In the genomic region with DNA sequence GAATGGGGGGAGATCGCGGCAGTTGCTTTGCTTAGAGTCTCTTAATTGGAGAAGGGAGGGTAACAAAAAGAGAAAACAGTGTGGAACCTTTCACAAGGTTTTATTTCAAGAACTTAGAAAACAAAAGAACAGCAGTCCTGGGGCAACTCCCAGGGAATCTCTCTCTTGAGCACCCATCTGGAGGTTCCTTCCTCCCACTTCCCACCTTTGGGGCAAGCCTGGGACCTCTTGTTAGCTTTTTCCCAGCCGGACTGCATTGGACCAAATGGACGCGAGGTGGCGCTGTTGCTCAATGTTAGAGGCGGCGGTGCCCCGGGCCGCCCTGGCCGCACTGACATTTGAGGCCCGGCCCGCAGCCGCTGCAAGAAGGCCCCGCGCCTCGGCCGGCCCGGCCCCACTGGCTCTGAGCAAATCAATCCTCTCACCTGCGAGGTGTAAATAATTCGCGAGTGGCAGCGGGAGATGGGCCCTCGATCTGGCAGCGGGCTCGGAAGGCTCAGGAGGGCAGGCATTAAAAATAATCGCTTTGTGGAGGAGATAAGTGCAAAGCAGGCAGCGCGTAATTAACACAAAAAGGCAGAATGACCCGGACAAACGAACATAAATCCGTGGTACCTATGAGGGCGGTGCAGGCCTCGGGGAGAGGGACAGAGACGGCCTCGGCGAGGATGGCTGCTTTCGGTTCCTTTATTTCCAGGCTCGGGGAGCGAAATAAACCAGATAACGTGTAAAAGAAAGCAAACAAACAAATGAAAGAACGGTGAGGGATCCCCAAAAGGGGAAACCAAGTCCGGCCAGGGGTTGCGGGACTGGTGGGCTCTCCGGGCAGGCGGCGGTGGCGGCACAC, we compare ENCODE assay signal across 2 cellular contexts.
TF ChIP-seq lines count a peak whose summit lies in the region.

No MANE protein-coding gene starts in this region.

TF ChIP-seq in HCT116, 20 proteins besides CTCF, POLR2A, EP300 and RAD21:
- TF ChIP-seq SRF (IDR thresholded peaks at IDR 0.05; ENCODE audit: low read depth), result no peak
- no peak for TF ChIP-seq ELF1 (IDR thresholded peaks at IDR 0.05; ENCODE audit: borderline replicate concordance, low read depth)
- no peak for TF ChIP-seq SIN3A (IDR thresholded peaks at IDR 0.05; ENCODE audit: low read depth)
- TF ChIP-seq, protein P1, sequence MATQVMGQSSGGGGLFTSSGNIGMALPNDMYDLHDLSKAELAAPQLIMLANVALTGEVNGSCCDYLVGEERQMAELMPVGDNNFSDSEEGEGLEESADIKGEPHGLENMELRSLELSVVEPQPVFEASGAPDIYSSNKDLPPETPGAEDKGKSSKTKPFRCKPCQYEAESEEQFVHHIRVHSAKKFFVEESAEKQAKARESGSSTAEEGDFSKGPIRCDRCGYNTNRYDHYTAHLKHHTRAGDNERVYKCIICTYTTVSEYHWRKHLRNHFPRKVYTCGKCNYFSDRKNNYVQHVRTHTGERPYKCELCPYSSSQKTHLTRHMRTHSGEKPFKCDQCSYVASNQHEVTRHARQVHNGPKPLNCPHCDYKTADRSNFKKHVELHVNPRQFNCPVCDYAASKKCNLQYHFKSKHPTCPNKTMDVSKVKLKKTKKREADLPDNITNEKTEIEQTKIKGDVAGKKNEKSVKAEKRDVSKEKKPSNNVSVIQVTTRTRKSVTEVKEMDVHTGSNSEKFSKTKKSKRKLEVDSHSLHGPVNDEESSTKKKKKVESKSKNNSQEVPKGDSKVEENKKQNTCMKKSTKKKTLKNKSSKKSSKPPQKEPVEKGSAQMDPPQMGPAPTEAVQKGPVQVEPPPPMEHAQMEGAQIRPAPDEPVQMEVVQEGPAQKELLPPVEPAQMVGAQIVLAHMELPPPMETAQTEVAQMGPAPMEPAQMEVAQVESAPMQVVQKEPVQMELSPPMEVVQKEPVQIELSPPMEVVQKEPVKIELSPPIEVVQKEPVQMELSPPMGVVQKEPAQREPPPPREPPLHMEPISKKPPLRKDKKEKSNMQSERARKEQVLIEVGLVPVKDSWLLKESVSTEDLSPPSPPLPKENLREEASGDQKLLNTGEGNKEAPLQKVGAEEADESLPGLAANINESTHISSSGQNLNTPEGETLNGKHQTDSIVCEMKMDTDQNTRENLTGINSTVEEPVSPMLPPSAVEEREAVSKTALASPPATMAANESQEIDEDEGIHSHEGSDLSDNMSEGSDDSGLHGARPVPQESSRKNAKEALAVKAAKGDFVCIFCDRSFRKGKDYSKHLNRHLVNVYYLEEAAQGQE (IDR thresholded peaks at IDR 0.05; ENCODE audit: low read depth), result no peak
- no peak for TF ChIP-seq SP1 (IDR thresholded peaks at IDR 0.05; ENCODE audit: low read depth)
- no peak for TF ChIP-seq JUND (IDR thresholded peaks at IDR 0.05)
- TF ChIP-seq, protein P2, sequence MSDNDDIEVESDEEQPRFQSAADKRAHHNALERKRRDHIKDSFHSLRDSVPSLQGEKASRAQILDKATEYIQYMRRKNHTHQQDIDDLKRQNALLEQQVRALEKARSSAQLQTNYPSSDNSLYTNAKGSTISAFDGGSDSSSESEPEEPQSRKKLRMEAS (IDR thresholded peaks at IDR 0.05), result no peak
- TF ChIP-seq POLR2AphosphoS5 (IDR thresholded peaks at IDR 0.05; ENCODE audit: low read depth, low read length), result no peak
- no peak for TF ChIP-seq ZNF274 (IDR thresholded peaks at IDR 0.05; ENCODE audit: low read depth, low read length)

TF ChIP-seq in HepG2, 621 proteins besides CTCF, POLR2A, EP300 and RAD21 (continues in another document):
- TF ChIP-seq, protein P3, sequence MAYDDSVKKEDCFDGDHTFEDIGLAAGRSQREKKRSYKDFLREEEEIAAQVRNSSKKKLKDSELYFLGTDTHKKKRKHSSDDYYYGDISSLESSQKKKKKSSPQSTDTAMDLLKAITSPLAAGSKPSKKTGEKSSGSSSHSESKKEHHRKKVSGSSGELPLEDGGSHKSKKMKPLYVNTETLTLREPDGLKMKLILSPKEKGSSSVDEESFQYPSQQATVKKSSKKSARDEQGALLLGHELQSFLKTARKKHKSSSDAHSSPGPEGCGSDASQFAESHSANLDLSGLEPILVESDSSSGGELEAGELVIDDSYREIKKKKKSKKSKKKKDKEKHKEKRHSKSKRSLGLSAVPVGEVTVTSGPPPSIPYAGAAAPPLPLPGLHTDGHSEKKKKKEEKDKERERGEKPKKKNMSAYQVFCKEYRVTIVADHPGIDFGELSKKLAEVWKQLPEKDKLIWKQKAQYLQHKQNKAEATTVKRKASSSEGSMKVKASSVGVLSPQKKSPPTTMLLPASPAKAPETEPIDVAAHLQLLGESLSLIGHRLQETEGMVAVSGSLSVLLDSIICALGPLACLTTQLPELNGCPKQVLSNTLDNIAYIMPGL (CRISPR knock-in tag; IDR thresholded peaks at IDR 0.05; ENCODE audit: borderline replicate concordance in 1 of 2, low read depth in 1 of 2), result peak in 1 of 2 experiments; percentile 47; a peak in 1 of 4 replicates
- TF ChIP-seq ZNF274 (CRISPR knock-in tag; IDR thresholded peaks at IDR 0.05) (0 out of 2 replicates have a peak, but pooled peaks have one; percentile 41), TAF1 (CRISPR knock-in tag; IDR thresholded peaks at IDR 0.05) (no peak), ZNF501 (CRISPR knock-in tag; IDR thresholded peaks at IDR 0.05) (peak; percentile 54; the same call in 1 of the 2 replicates), KLF9 (CRISPR knock-in tag; IDR thresholded peaks at IDR 0.05; ENCODE audit: low read depth) (no peak), ZNF615 (CRISPR knock-in tag; IDR thresholded peaks at IDR 0.05; ENCODE audit: borderline replicate concordance) (0 out of 2 replicates have a peak, but pooled peaks have one; percentile 55), HNRNPH1 (optimal IDR thresholded peaks at IDR 0.05; ENCODE audit: low read depth, low read length) (no peak), CBX2 (IDR thresholded peaks at IDR 0.05; ENCODE audit: low read depth, low read length) (peak; percentile 95), CBX2 (CRISPR knock-in tag; IDR thresholded peaks at IDR 0.05; ENCODE audit: low read depth) (peak; percentile 96), MTF1 (CRISPR knock-in tag; IDR thresholded peaks at IDR 0.05) (no peak), SP2 (CRISPR knock-in tag; IDR thresholded peaks at IDR 0.05) (no peak), HNRNPLL (IDR thresholded peaks at IDR 0.05; ENCODE audit: low read depth, low read length, poor library complexity, severe bottlenecking) (peak; percentile 35), EZH2 (conservative IDR thresholded peaks at IDR 0.05; ENCODE audit: low read depth, low read length) (peak; percentile 72; the same call in 1 of the 2 replicates), RNF2 (conservative IDR thresholded peaks at IDR 0.05; ENCODE audit: low read depth) (peak; percentile 97), ZNF652 (CRISPR knock-in tag; IDR thresholded peaks at IDR 0.05; ENCODE audit: borderline replicate concordance, low read depth) (peak; percentile 37; the same call in 1 of the 2 replicates), SIN3A (IDR thresholded peaks at IDR 0.05; ENCODE audit: borderline replicate concordance, low read depth, low read length) (no peak), KDM5B (CRISPR knock-in tag; IDR thresholded peaks at IDR 0.05; ENCODE audit: borderline replicate concordance) (no peak), ZNF101 (CRISPR knock-in tag; IDR thresholded peaks at IDR 0.05; ENCODE audit: borderline replicate concordance, low read depth) (no peak), ZFP37 (CRISPR knock-in tag; IDR thresholded peaks at IDR 0.05; ENCODE audit: borderline replicate concordance) (no peak), ARID2 (CRISPR knock-in tag; IDR thresholded peaks at IDR 0.05; ENCODE audit: borderline replicate concordance) (peak; percentile 49; the same call in 1 of the 2 replicates), STAG1 (CRISPR knock-in tag; IDR thresholded peaks at IDR 0.05) (peak; percentile 97), SPEN (CRISPR knock-in tag; IDR thresholded peaks at IDR 0.05; ENCODE audit: low read depth) (peak; percentile 49; the same call in 1 of the 2 replicates), LCORL (IDR thresholded peaks at IDR 0.05) (no peak), LCORL (CRISPR knock-in tag; IDR thresholded peaks at IDR 0.05) (peak; percentile 80), CC2D1A (CRISPR knock-in tag; IDR thresholded peaks at IDR 0.05) (no peak), DPF2 (CRISPR knock-in tag; IDR thresholded peaks at IDR 0.05; ENCODE audit: borderline replicate concordance, low read depth) (no peak), ZFY (CRISPR knock-in tag; IDR thresholded peaks at IDR 0.05) (peak; percentile 68), NFYC (CRISPR knock-in tag; IDR thresholded peaks at IDR 0.05) (no peak), ZNF326 (CRISPR knock-in tag; IDR thresholded peaks at IDR 0.05; ENCODE audit: borderline replicate concordance) (no peak), ZSCAN9 (CRISPR knock-in tag; IDR thresholded peaks at IDR 0.05; ENCODE audit: borderline replicate concordance) (no peak)
- TF ChIP-seq, protein P4, sequence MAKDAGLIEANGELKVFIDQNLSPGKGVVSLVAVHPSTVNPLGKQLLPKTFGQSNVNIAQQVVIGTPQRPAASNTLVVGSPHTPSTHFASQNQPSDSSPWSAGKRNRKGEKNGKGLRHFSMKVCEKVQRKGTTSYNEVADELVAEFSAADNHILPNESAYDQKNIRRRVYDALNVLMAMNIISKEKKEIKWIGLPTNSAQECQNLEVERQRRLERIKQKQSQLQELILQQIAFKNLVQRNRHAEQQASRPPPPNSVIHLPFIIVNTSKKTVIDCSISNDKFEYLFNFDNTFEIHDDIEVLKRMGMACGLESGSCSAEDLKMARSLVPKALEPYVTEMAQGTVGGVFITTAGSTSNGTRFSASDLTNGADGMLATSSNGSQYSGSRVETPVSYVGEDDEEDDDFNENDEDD (CRISPR knock-in tag; IDR thresholded peaks at IDR 0.05; ENCODE audit: borderline replicate concordance), result 0 out of 2 replicates have a peak, but pooled peaks have one; percentile 30
- TF ChIP-seq, protein P5, sequence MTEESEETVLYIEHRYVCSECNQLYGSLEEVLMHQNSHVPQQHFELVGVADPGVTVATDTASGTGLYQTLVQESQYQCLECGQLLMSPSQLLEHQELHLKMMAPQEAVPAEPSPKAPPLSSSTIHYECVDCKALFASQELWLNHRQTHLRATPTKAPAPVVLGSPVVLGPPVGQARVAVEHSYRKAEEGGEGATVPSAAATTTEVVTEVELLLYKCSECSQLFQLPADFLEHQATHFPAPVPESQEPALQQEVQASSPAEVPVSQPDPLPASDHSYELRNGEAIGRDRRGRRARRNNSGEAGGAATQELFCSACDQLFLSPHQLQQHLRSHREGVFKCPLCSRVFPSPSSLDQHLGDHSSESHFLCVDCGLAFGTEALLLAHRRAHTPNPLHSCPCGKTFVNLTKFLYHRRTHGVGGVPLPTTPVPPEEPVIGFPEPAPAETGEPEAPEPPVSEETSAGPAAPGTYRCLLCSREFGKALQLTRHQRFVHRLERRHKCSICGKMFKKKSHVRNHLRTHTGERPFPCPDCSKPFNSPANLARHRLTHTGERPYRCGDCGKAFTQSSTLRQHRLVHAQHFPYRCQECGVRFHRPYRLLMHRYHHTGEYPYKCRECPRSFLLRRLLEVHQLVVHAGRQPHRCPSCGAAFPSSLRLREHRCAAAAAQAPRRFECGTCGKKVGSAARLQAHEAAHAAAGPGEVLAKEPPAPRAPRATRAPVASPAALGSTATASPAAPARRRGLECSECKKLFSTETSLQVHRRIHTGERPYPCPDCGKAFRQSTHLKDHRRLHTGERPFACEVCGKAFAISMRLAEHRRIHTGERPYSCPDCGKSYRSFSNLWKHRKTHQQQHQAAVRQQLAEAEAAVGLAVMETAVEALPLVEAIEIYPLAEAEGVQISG (CRISPR knock-in tag; IDR thresholded peaks at IDR 0.05), result 0 out of 2 replicates have a peak, but pooled peaks have one; percentile 35
- TF ChIP-seq, protein P6, sequence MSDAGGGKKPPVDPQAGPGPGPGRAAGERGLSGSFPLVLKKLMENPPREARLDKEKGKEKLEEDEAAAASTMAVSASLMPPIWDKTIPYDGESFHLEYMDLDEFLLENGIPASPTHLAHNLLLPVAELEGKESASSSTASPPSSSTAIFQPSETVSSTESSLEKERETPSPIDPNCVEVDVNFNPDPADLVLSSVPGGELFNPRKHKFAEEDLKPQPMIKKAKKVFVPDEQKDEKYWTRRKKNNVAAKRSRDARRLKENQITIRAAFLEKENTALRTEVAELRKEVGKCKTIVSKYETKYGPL (CRISPR knock-in tag; IDR thresholded peaks at IDR 0.05), result no peak
- TF ChIP-seq, protein P7, sequence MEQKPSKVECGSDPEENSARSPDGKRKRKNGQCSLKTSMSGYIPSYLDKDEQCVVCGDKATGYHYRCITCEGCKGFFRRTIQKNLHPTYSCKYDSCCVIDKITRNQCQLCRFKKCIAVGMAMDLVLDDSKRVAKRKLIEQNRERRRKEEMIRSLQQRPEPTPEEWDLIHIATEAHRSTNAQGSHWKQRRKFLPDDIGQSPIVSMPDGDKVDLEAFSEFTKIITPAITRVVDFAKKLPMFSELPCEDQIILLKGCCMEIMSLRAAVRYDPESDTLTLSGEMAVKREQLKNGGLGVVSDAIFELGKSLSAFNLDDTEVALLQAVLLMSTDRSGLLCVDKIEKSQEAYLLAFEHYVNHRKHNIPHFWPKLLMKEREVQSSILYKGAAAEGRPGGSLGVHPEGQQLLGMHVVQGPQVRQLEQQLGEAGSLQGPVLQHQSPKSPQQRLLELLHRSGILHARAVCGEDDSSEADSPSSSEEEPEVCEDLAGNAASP (CRISPR knock-in tag; IDR thresholded peaks at IDR 0.05; ENCODE audit: borderline replicate concordance), result peak; percentile 58
- TF ChIP-seq, protein P8, sequence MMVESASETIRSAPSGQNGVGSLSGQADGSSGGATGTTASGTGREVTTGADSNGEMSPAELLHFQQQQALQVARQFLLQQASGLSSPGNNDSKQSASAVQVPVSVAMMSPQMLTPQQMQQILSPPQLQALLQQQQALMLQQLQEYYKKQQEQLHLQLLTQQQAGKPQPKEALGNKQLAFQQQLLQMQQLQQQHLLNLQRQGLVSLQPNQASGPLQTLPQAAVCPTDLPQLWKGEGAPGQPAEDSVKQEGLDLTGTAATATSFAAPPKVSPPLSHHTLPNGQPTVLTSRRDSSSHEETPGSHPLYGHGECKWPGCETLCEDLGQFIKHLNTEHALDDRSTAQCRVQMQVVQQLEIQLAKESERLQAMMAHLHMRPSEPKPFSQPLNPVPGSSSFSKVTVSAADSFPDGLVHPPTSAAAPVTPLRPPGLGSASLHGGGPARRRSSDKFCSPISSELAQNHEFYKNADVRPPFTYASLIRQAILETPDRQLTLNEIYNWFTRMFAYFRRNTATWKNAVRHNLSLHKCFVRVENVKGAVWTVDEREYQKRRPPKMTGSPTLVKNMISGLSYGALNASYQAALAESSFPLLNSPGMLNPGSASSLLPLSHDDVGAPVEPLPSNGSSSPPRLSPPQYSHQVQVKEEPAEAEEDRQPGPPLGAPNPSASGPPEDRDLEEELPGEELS (CRISPR knock-in tag; IDR thresholded peaks at IDR 0.05), result 0 out of 2 replicates have a peak, but pooled peaks have one; percentile 10
- TF ChIP-seq, protein P9, sequence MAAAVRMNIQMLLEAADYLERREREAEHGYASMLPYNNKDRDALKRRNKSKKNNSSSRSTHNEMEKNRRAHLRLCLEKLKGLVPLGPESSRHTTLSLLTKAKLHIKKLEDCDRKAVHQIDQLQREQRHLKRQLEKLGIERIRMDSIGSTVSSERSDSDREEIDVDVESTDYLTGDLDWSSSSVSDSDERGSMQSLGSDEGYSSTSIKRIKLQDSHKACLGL (CRISPR knock-in tag; IDR thresholded peaks at IDR 0.05), result no peak
- TF ChIP-seq, protein P10, sequence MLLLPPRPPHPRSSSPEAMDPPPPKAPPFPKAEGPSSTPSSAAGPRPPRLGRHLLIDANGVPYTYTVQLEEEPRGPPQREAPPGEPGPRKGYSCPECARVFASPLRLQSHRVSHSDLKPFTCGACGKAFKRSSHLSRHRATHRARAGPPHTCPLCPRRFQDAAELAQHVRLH (CRISPR knock-in tag; IDR thresholded peaks at IDR 0.05; ENCODE audit: borderline replicate concordance, low read depth), result 0 out of 2 replicates have a peak, but pooled peaks have one; percentile 21
- TF ChIP-seq, protein P11, sequence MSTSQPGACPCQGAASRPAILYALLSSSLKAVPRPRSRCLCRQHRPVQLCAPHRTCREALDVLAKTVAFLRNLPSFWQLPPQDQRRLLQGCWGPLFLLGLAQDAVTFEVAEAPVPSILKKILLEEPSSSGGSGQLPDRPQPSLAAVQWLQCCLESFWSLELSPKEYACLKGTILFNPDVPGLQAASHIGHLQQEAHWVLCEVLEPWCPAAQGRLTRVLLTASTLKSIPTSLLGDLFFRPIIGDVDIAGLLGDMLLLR (CRISPR knock-in tag; IDR thresholded peaks at IDR 0.05), result no peak; the same call in 1 of the 2 replicates
